13 cellular contexts compared by ENCODE assay signal in the genomic region with DNA sequence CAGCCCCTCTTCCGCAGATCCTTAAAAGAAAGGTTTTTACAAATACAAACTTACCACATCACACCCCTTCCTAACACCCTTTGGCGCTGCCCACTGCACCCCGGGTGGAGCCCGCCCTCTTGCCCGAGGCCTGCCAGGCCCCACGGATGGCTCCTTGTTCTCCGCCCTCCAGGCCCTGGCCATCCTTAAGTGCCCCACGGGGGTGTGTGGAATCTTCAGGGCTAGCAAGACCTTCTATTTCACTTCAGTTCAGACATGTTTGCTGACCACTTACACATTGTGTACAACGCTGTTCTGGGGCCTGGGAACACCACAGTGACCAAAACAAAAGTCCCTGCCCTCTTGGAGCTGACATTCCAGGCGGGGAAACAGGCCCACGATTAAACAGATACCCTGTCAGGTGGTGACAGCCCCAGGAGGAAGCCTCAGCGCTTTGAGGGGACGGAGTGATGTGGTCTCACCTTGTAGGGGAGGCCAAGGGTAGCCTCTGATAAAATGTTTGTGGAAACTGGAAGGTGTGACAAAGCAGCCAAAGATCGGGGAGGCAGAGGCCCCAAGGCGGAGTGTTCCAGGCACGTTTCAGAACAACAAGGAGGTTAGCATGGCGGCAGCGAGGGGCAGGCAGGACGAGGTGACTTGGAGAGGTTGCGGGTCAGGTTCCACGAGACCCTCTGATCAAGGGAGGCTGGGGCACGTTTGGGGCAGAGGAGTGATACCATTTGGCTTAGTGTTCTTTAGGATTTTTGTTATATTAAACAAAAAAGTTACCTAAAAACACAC. TPM values are rescaled to one million over a fixed set of nuclear protein-coding genes. Genes with fewer than 3 reads are reported as not detected.
DNase-seq lines count a peak whose midpoint lies in the region; ATAC-seq and TF ChIP-seq lines count a peak whose summit lies in the region.
"Had no signal": no experiment of that assay in that cellular context is flagged by ENCODE, and none has a peak within 500 bp of the region (broad histone marks: within the 10 kb centered on the region; RNA-seq: fewer than 3 reads in every experiment).

No MANE protein-coding gene starts in this region.

- TF ChIP-seq EP300 in tibial nerve (IDR thresholded peaks at IDR 0.05): no peak

- ATAC-seq in GM21576 (IDR thresholded peaks at IDR 0.05; ENCODE audit: unreplicated experiment): no peak
- ATAC-seq: natural killer cell treated with Interleukin-12 subunit alpha and Interleukin-12 subunit beta and Interleukin-15 and Interleukin-18, amount 100 ng/mL, for 72 hours; right cardiac atrium had no signal

- TF ChIP-seq CTCF in coronary artery (IDR thresholded peaks at IDR 0.05): no peak
- TF ChIP-seq CTCF in osteocyte (IDR thresholded peaks at IDR 0.05): no peak
- no peak for TF ChIP-seq CTCF in tibial nerve (IDR thresholded peaks at IDR 0.05)

- no peak overlapping the region for H3K4me3 Mint-ChIP-seq in activated CD4-positive, alpha-beta T cell treated with anti-CD3 and anti-CD28 coated beads, Interleukin-2, amount 10 ng/mL, durations not matched to agents 24 days and 14 days
- no peak overlapping the region for H3K4me3 Mint-ChIP-seq in osteocyte (ENCODE audit: unreplicated experiment)
- H3K4me3 Mint-ChIP-seq: natural killer cell treated with Interleukin-12 subunit alpha and Interleukin-12 subunit beta and Interleukin-15 and Interleukin-18, amount 100 ng/mL, for 72 hours had no signal

- TF ChIP-seq POLR2A in tibial nerve (IDR thresholded peaks at IDR 0.05): no peak

- H3K9me3 ChIP-seq in tibial nerve: peaks cover 0 to 4% (median 0%) of the 10 kb centered on the region in 4 donors

- H3K4me3 ChIP-seq in coronary artery: no peak overlapping the region
- no peak overlapping the region for H3K4me3 ChIP-seq in tibial nerve

- no peaks in the 10 kb centered on the region for H3K27me3 Mint-ChIP-seq in activated CD4-positive, alpha-beta T cell treated with anti-CD3 and anti-CD28 coated beads, Interleukin-2, amount 10 ng/mL, durations not matched to agents 24 days and 14 days
- no peaks in the 10 kb centered on the region for H3K27me3 Mint-ChIP-seq in osteocyte (ENCODE audit: unreplicated experiment)
- H3K27me3 Mint-ChIP-seq: natural killer cell treated with Interleukin-12 subunit alpha and Interleukin-12 subunit beta and Interleukin-15 and Interleukin-18, amount 100 ng/mL, for 72 hours had no signal

- peaks cover 0 to 38% (median 0%) of the 10 kb centered on the region in 3 donors for H3K36me3 ChIP-seq in tibial nerve

- intact Hi-C loops in activated CD4-positive, alpha-beta T cell treated with anti-CD3 and anti-CD28 coated beads, Interleukin-2, amount 10 ng/mL, durations not matched to agents 24 days and 14 days (cut with micrococcal nuclease): no loop called here

- H3K9me3 Mint-ChIP-seq in activated CD4-positive, alpha-beta T cell treated with anti-CD3 and anti-CD28 coated beads, Interleukin-2, amount 10 ng/mL, durations not matched to agents 24 days and 14 days: peaks cover under 1% of the 10 kb centered on the region
- no peaks in the 10 kb centered on the region for H3K9me3 Mint-ChIP-seq in osteocyte (ENCODE audit: unreplicated experiment)
- H3K9me3 Mint-ChIP-seq: natural killer cell treated with Interleukin-12 subunit alpha and Interleukin-12 subunit beta and Interleukin-15 and Interleukin-18, amount 100 ng/mL, for 72 hours had no signal

- peaks cover 0 to 42% (median 38%) of the 10 kb centered on the region in 4 donors for H3K4me1 ChIP-seq in tibial nerve

- H3K27ac Mint-ChIP-seq in activated CD4-positive, alpha-beta T cell treated with anti-CD3 and anti-CD28 coated beads, Interleukin-2, amount 10 ng/mL, durations not matched to agents 24 days and 14 days: peak overlapping the region; percentile 27
- peak overlapping the region; percentile 96 for H3K27ac Mint-ChIP-seq in osteocyte (ENCODE audit: unreplicated experiment)
- H3K27ac Mint-ChIP-seq: natural killer cell treated with Interleukin-12 subunit alpha and Interleukin-12 subunit beta and Interleukin-15 and Interleukin-18, amount 100 ng/mL, for 72 hours had no signal

- 88 to 89% methylated on average over 22 of the region's 22 CpGs for WGBS in tibial nerve, 2 donors

- no peaks in the 10 kb centered on the region for H3K27me3 ChIP-seq in tibial nerve

- H3K4me1 Mint-ChIP-seq in activated CD4-positive, alpha-beta T cell treated with anti-CD3 and anti-CD28 coated beads, Interleukin-2, amount 10 ng/mL, durations not matched to agents 24 days and 14 days: peaks cover 6% of the 10 kb centered on the region
- H3K4me1 Mint-ChIP-seq in osteocyte (ENCODE audit: unreplicated experiment): peaks cover 45% of the 10 kb centered on the region

- H3K36me3 Mint-ChIP-seq in activated CD4-positive, alpha-beta T cell treated with anti-CD3 and anti-CD28 coated beads, Interleukin-2, amount 10 ng/mL, durations not matched to agents 24 days and 14 days (ENCODE audit: low read depth): peaks cover 32% of the 10 kb centered on the region
- H3K36me3 Mint-ChIP-seq in osteocyte (ENCODE audit: unreplicated experiment): peaks cover 18% of the 10 kb centered on the region
- H3K36me3 Mint-ChIP-seq: natural killer cell treated with Interleukin-12 subunit alpha and Interleukin-12 subunit beta and Interleukin-15 and Interleukin-18, amount 100 ng/mL, for 72 hours had no signal

- no peak for DNase-seq in activated CD4-positive, alpha-beta T cell treated with anti-CD3 and anti-CD28 coated beads, Interleukin-2, amount 10 ng/mL, durations not matched to agents 24 days and 14 days
- DNase-seq in activated CD4-positive, alpha-beta T cell treated with anti-CD3 and anti-CD28 coated beads, Interleukin-2, amount 50 U/mL, for 48 hours: no peak
- no peak for DNase-seq in coronary artery (ENCODE audit: low spot score)
- no peak for DNase-seq in osteocyte (ENCODE audit: extremely low spot score, unreplicated experiment)
- DNase-seq in tibial nerve (ENCODE audit: low spot score in 2 of 2): no peak
- DNase-seq in superior temporal gyrus (ENCODE audit: extremely low spot score): no peak
- DNase-seq in HCEC 1CT: no peak
- DNase-seq: 8988T, NCI-H1930, OCI-M1 had no signal

- peak overlapping the region; percentile 85 to 96 for H3K27ac ChIP-seq in coronary artery
- peak overlapping the region in 3 of 4 donors; percentile 58 to 83 (median 70) for H3K27ac ChIP-seq in tibial nerve

RNA-seq across cellular contexts. Expression of a gene that starts 27.0 kb away (rescaled TPM):
- 31.0 and 33.7 TPM in 2 replicates for total RNA-seq in activated CD4-positive, alpha-beta T cell treated with anti-CD3 and anti-CD28 coated beads, Interleukin-2, amount 10 ng/mL, durations not matched to agents 24 days and 14 days
- total RNA-seq in osteocyte (74.6 and 80.6 TPM in 2 replicates), tibial nerve (10 to 100 TPM; 62.7 to 77.6 (median 69.8) TPM)
